In the genomic region with DNA sequence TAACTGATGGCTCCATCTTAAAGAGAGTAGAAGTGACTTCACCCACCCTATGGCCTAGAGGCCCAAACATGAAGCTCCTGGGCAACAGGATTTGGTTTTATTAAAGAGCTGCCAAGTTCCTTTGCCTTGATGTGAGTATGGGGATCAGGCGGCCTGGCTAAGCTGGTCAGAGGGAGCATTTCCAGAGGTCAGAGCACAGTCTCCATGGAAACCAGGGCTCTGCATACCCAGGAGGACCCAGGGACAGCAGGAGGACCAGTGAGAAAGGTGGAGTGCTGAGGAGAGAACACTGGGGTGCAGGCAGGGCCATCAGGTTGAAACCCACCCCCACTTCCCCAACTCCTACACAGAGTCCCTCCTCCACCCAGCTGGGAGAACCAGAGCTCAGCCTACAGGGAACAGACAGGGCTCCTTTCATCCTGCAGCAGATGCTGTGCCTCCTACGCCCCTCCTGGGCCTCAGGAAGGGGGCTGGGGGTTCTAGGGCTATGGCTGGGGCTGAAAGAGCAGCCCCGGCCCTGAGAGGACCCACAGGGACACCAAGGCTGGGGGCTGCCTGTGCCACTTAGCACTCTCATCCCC, we compare ENCODE assay signal across 14 cellular contexts. TPM values are rescaled to one million over a fixed set of nuclear protein-coding genes. Genes with fewer than 3 reads are reported as not detected.
DNase-seq lines count a peak whose midpoint lies in the region; TF ChIP-seq lines count a peak whose summit lies in the region.
"Had no signal": no experiment of that assay in that cellular context is flagged by ENCODE, and none has a peak within 500 bp of the region (broad histone marks: within the 10 kb centered on the region; RNA-seq: fewer than 3 reads in every experiment).

No MANE protein-coding gene starts in this region.

- H3K36me3 ChIP-seq in duodenal mucosa (ENCODE audit: control insufficient read depth in 1 of 2, insufficient read depth in 2 of 2, low read length in 2 of 2) (no peaks in the 10 kb centered on the region), thyroid gland (no peaks in the 10 kb centered on the region), esophagus muscularis mucosa (no peaks in the 10 kb centered on the region)

- H3K27ac ChIP-seq in duodenal mucosa (ENCODE audit: low read depth, low read length) = peak overlapping the region; percentile 50
- peak overlapping the region; percentile 94 to 97 (median 96) for H3K27ac ChIP-seq in thyroid gland
- peak overlapping the region in 2 of 4 donors; percentile 32 to 62 for H3K27ac ChIP-seq in esophagus muscularis mucosa (replicated peaks in 1 of 4)
- H3K27ac ChIP-seq: VCaP had no signal

- peaks cover 0 to 4% of the 10 kb centered on the region in 2 donors for H3K27me3 ChIP-seq in duodenal mucosa (ENCODE audit: control insufficient read depth in 1 of 2, insufficient read depth in 2 of 2, low read length in 2 of 2)
- H3K27me3 ChIP-seq in thyroid gland = no peaks in the 10 kb centered on the region
- H3K27me3 ChIP-seq in esophagus muscularis mucosa = no peaks in the 10 kb centered on the region

- WGBS in thyroid gland, 2 donors = 82 to 100% methylated on average over 2 to 3 of the region's 3 CpGs
- WGBS in esophagus muscularis mucosa = 82% methylated on average over 2 of the region's 3 CpGs

- H3K27ac Mint-ChIP-seq in nephron = peak overlapping the region; percentile 94 to 98 (median 97)

- H3K4me3 ChIP-seq in duodenal mucosa (ENCODE audit: low read depth in 1 of 2, low read length in 2 of 2) = no peak overlapping the region
- H3K4me3 ChIP-seq in thyroid gland (replicated peaks in 1 of 3) = no peak overlapping the region
- no peak overlapping the region for H3K4me3 ChIP-seq in esophagus muscularis mucosa

- no peaks in the 10 kb centered on the region for H3K9me3 ChIP-seq in duodenal mucosa (ENCODE audit: control insufficient read depth in 1 of 2, low read length in 2 of 2)
- H3K9me3 ChIP-seq in thyroid gland = no peaks in the 10 kb centered on the region
- no peaks in the 10 kb centered on the region for H3K9me3 ChIP-seq in esophagus muscularis mucosa
- H3K9me3 ChIP-seq: Caco-2 had no signal

- H3K9me3 Mint-ChIP-seq in nephron = peaks cover 4% of the 10 kb centered on the region
- H3K9me3 Mint-ChIP-seq: dendritic cell treated with granulocyte-macrophage colony-stimulating factor and Interleukin-4, amounts not matched to agents 40 ng/mL and 50 ng/mL, for 4 days had no signal

- TF ChIP-seq POLR2A in thyroid gland (IDR thresholded peaks at IDR 0.05) (no peak), esophagus muscularis mucosa (IDR thresholded peaks at IDR 0.05; ENCODE audit: low read depth) (no peak)

- TF ChIP-seq EP300 in esophagus muscularis mucosa (IDR thresholded peaks at IDR 0.05) = no peak

- H3K36me3 Mint-ChIP-seq in nephron (ENCODE audit: low read depth) = no peaks in the 10 kb centered on the region

- peak; percentile 24 for DNase-seq in activated CD8-positive, alpha-beta memory T cell treated with anti-CD3 and anti-CD28 coated beads for 24 hours
- no peak for DNase-seq in activated CD8-positive, alpha-beta memory T cell treated with anti-CD3 and anti-CD28 coated beads, Interleukin-2, amount 50 U/mL, for 4 hours
- DNase-seq in thyroid gland = no peak
- no peak for DNase-seq in esophagus muscularis mucosa (ENCODE audit: extremely low spot score)
- no peak for DNase-seq in stimulated activated CD4-positive, alpha-beta T cell treated with anti-CD3 and anti-CD28 coated beads, Interleukin-4, amount 100 ng/mL, for 4 hours
- DNase-seq in hypothalamus (lab: John Stamatoyannopoulos, UW) = no peak
- DNase-seq: GDM1, NCI-H2107 had no signal

- H3K27me3 Mint-ChIP-seq in nephron (ENCODE audit: low read depth) = no peaks in the 10 kb centered on the region

- no peak for TF ChIP-seq CTCF in nephron (IDR thresholded peaks at IDR 0.05; ENCODE audit: unreplicated experiment in 3 of 3)
- no peak for TF ChIP-seq CTCF in thyroid gland (IDR thresholded peaks at IDR 0.05)
- no peak for TF ChIP-seq CTCF in esophagus muscularis mucosa (IDR thresholded peaks at IDR 0.05)

- peaks cover 16% of the 10 kb centered on the region for H3K4me1 Mint-ChIP-seq in nephron

- H3K4me3 Mint-ChIP-seq in nephron = no peak overlapping the region
- H3K4me3 Mint-ChIP-seq: dendritic cell treated with granulocyte-macrophage colony-stimulating factor and Interleukin-4, amounts not matched to agents 40 ng/mL and 50 ng/mL, for 4 days had no signal

- H3K9ac ChIP-seq in duodenal mucosa (ENCODE audit: low read depth in 1 of 2, low read length in 2 of 2) = no peak overlapping the region

- intact Hi-C loops in thyroid gland (cut with DNase I) (no loop called here), esophagus muscularis mucosa (cut with DNase I) (no loop called here)

- H3K4me1 ChIP-seq in duodenal mucosa (ENCODE audit: control insufficient read depth in 1 of 2, insufficient read depth in 2 of 2, low read length in 2 of 2) (no peaks in the 10 kb centered on the region), thyroid gland (peaks cover 26 to 39% of the 10 kb centered on the region in 2 donors), esophagus muscularis mucosa (peaks cover 13 to 15% (median 14%) of the 10 kb centered on the region in 4 donors)

RNA-seq across cellular contexts. Expression of a gene that starts 13.9 kb away (rescaled TPM):
- 1 to 10 TPM in 3 of 4 donors, under 1 TPM in 1; 0.93 to 4.0 (median 2.8) TPM for total RNA-seq in thyroid gland
- total RNA-seq in esophagus muscularis mucosa = 1 to 10 TPM; 1.6 to 4.8 (median 2.4) TPM
- total RNA-seq: A172 had no signal

RNA-seq across cellular contexts. Expression of a gene that starts 40.1 kb away (rescaled TPM):
- total RNA-seq in thyroid gland = 10 to 100 TPM; 29.3 to 38.1 (median 37.7) TPM
- under 1 TPM in 3 of 4 donors, not detected in 1; 0.32 to 0.83 (median 0.52) TPM for total RNA-seq in esophagus muscularis mucosa
- total RNA-seq: A172 had no signal

RNA-seq across cellular contexts. Expression of a gene that starts 49.9 kb away (rescaled TPM):
- 100 to 1,000 TPM in 1 of 4 donors, 10 to 100 TPM in 3; 54.0 to 125 (median 61.4) TPM for total RNA-seq in thyroid gland
- 100 to 1,000 TPM in 3 of 4 donors, 10 to 100 TPM in 1; 82.8 to 196 (median 122) TPM for total RNA-seq in esophagus muscularis mucosa

Comparison
In these comparisons a context has a peak if more than half of its experiments do, and no peak if none do; other contexts are left out.
1. RNA of a gene that starts 40.1 kb away (total RNA-seq): 29.3 to 38.1 TPM in thyroid gland; 0.32 to 0.83 TPM in esophagus muscularis mucosa; every median in the first group is over 10 times any median in the second.